ENCODE assay signal across 1 cellular context in the genomic region with DNA sequence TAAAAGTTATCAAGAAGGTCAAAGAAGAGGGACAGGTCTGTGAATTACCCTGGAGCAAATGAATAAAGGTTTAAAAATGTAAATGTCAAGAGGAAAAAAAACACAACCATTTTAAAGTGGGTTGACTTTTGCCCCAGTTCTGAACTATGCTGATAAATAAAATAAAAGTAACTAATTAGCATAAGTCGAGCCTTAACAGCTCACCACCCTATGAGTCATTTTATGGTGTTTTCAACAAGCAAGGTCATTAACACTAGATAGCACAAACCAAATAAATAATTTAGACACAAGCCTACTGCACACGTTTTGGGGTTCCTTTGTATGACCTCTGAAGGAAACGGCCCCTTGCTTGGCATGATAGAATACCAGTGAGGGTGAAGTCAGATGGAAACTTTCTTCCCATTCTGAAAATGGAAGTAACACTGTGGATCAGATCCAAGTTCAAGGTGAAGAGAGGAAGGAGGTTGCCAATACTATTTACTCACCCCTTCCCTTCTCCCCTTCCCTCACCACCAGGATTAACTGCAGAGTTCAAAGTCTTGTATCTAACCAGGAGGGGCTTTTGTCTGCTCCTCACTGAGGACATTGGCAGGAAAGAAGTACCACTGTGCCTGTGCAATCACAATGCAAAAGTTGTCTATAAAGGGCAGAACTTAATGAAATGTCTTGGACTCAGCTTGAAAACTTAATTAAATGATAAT.
TF ChIP-seq lines count a peak whose summit lies in the region.

No MANE protein-coding gene starts in this region.

TF ChIP-seq in GM12878, 131 proteins besides CTCF, POLR2A, EP300 and RAD21 (continued from another document):
- TF ChIP-seq ZNF687 (IDR thresholded peaks at IDR 0.05), result no peak
TF ChIP-seq in GM12878: peak in this region for 0.
